In genomic region chr19:52821206-52821960, GRCh38 we compare ENCODE assay signal across 8 cellular contexts. TPM values are rescaled to one million over a fixed set of nuclear protein-coding genes. Genes with fewer than 3 reads are reported as not detected.
DNase-seq lines count a peak whose midpoint lies in the region; ATAC-seq, FAIRE-seq and TF ChIP-seq lines count a peak whose summit lies in the region.
"Not testable (repeated sequence)": the region's sequence is repeated elsewhere in the genome, so short reads cannot be mapped to it uniquely, and the experiment has no call there.

Gene ZNF28 (minus strand): TSS chr19:52821633. CDS start chr19:52817958, 3,675 bp downstream.

- H3K36me3 ChIP-seq in HUES48 (ENCODE audit: control insufficient read depth, insufficient read depth, low read length) (peaks cover 12% of the 10 kb centered on the region), esophagus squamous epithelium (peaks cover 0 to 21% (median 10%) of the 10 kb centered on the region in 3 donors), mucosa of rectum (ENCODE audit: control insufficient read depth in 2 of 2, insufficient read depth in 2 of 2, low read length in 2 of 2) (peaks cover 7 to 13% of the 10 kb centered on the region in 2 donors)

- TF ChIP-seq POLR2A in esophagus squamous epithelium (IDR thresholded peaks at IDR 0.05): not testable (repeated sequence)

- 3 to 6% methylated on average over 13 of the region's 44 CpGs for WGBS in esophagus squamous epithelium, 2 donors

- H3K9me3 ChIP-seq in HUES48 (ENCODE audit: control insufficient read depth, insufficient read depth, low read length); esophagus squamous epithelium; mucosa of rectum (ENCODE audit: control insufficient read depth in 2 of 2, low read length in 2 of 2): not testable (repeated sequence)

- not testable (repeated sequence) for H3K4me1 ChIP-seq in HUES48 (ENCODE audit: control insufficient read depth, insufficient read depth, low read length); mucosa of rectum (ENCODE audit: control insufficient read depth in 2 of 2, insufficient read depth in 2 of 2, low read length in 2 of 2)
- H3K4me1 ChIP-seq in esophagus squamous epithelium: peaks cover 0 to 13% (median 0%) of the 10 kb centered on the region in 3 donors

- peaks cover 17% of the 10 kb centered on the region for H3K4me1 Mint-ChIP-seq in activated T-cell treated with anti-CD3 and anti-CD28 coated beads, Interleukin-2, amount 50 U/mL, for 72 hours (ENCODE audit: low read depth)

- not testable (repeated sequence) for H3K27me3 ChIP-seq in HUES48 (ENCODE audit: control insufficient read depth, insufficient read depth, low read length); esophagus squamous epithelium; mucosa of rectum (ENCODE audit: control insufficient read depth in 2 of 2, insufficient read depth in 2 of 2, low read length in 2 of 2)

- H3K27me3 Mint-ChIP-seq in activated T-cell treated with anti-CD3 and anti-CD28 coated beads, Interleukin-2, amount 50 U/mL, for 72 hours (ENCODE audit: low read depth): not testable (repeated sequence)

- peak within 1 kb of the TSS; percentile 90 for H3K27ac Mint-ChIP-seq in activated T-cell treated with anti-CD3 and anti-CD28 coated beads, Interleukin-2, amount 50 U/mL, for 72 hours

- FAIRE-seq in RCC 7860 (lab: Jason Lieb, UNC): peak; percentile 77

- H3K4me3 ChIP-seq in HUES48 (ENCODE audit: low read depth, low read length) (peak within 1 kb of the TSS; percentile 67), esophagus squamous epithelium (peak within 1 kb of the TSS; percentile 42 to 75 (median 65)), mucosa of rectum (ENCODE audit: low read length in 2 of 2) (peak within 1 kb of the TSS; percentile 76 to 86)

- DNase-seq in Caki2 (ENCODE audit: low read depth): peak; percentile 61
- DNase-seq in RCC 7860 (ENCODE audit: low spot score): peak; percentile 16
- DNase-seq in activated T-cell treated with anti-CD3 and anti-CD28 coated beads, Interleukin-2, amount 50 U/mL, for 72 hours: peak; percentile 68 to 75
- DNase-seq in esophagus squamous epithelium (lab: John Stamatoyannopoulos, UW): not testable (repeated sequence)
- peak; percentile 41 to 45 for DNase-seq in stimulated activated CD8-positive, alpha-beta memory T cell treated with anti-CD3 and anti-CD28 coated beads, Interleukin-15, amount 100 ng/mL, for 4 hours (ENCODE audit: low read depth in 2 of 2)

- not testable (repeated sequence) for H3K9ac ChIP-seq in HUES48 (ENCODE audit: low read depth, low read length)
- peak within 1 kb of the TSS; percentile 76 to 81 for H3K9ac ChIP-seq in mucosa of rectum (ENCODE audit: low read depth in 1 of 2, low read length in 2 of 2)

- H3K4me3 Mint-ChIP-seq in activated T-cell treated with anti-CD3 and anti-CD28 coated beads, Interleukin-2, amount 50 U/mL, for 72 hours: peak within 1 kb of the TSS; percentile 94 to 99

- TF ChIP-seq CTCF in esophagus squamous epithelium (IDR thresholded peaks at IDR 0.05): not testable (repeated sequence)

- not testable (repeated sequence) for H3K27ac ChIP-seq in HUES48 (ENCODE audit: low read depth, low read length)
- H3K27ac ChIP-seq in esophagus squamous epithelium (peak within 1 kb of the TSS; percentile 34 to 83 (median 76)), mucosa of rectum (ENCODE audit: low read depth in 2 of 2, low read length in 2 of 2) (peak within 1 kb of the TSS; percentile 32 to 48)

- peaks cover 18 to 38% of the 10 kb centered on the region in 2 donors for H3K36me3 Mint-ChIP-seq in activated T-cell treated with anti-CD3 and anti-CD28 coated beads, Interleukin-2, amount 50 U/mL, for 72 hours (ENCODE audit: insufficient read depth in 2 of 2)

- peaks cover 5 to 12% of the 10 kb centered on the region in 2 donors for H3K9me3 Mint-ChIP-seq in activated T-cell treated with anti-CD3 and anti-CD28 coated beads, Interleukin-2, amount 50 U/mL, for 72 hours

- in situ Hi-C loops in Caki2 (cut with HindIII; ENCODE audit: low pct_unique_long_range_greater_than_20kb, low sequenced_read_pairs): not testable (repeated sequence)

- intact Hi-C loops in esophagus squamous epithelium (cut with DNase I): not testable (repeated sequence)

- peak; percentile 90 for ATAC-seq in GM21447 (IDR thresholded peaks at IDR 0.05; ENCODE audit: unreplicated experiment)
- peak; percentile 100 for ATAC-seq in activated T-cell treated with anti-CD3 and anti-CD28 coated beads, Interleukin-2, amount 50 U/mL, for 72 hours (replicated peaks in 1 of 2)

RNA-seq across cellular contexts. Expression of gene ZNF28, which starts in this region (rescaled TPM):
- total RNA-seq in Caki2 (2014; rRNA removed; shearing (Covaris generic); ENCODE audit: low replicate concordance): 15.8 and 20.7 TPM in 2 replicates
- 10 to 100 TPM; 13.3 to 17.8 TPM for total RNA-seq in activated T-cell treated with anti-CD3 and anti-CD28 coated beads, Interleukin-2, amount 50 U/mL, for 72 hours
- total RNA-seq in esophagus squamous epithelium: 10 to 100 TPM in 2 of 4 donors, 1 to 10 TPM in 2; 4.0 to 11.8 (median 9.6) TPM
